Comparison of ENCODE assay signal across 14 cellular contexts in the genomic region with DNA sequence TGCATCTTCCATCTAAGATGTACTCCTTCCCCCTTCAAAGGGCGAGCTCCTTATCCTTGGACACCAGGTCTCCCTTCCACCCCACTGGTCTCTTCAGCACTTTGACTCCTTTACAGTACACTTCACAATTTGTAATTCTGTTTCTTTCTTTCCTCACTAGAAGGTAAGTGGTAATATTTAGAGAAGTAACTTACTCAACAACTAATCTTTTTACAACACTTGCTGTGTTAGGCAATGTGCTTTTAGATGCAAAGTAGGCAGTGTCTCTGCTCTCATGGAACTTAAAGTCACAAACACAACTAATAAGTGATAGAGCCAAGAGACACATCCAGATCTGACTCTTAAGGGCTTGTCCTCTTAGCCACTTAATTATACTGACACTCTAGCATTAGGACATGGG. TPM values are rescaled to one million over a fixed set of nuclear protein-coding genes. Genes with fewer than 3 reads are reported as not detected.
DNase-seq lines count a peak whose midpoint lies in the region; ATAC-seq, FAIRE-seq and TF ChIP-seq lines count a peak whose summit lies in the region.
"Had no signal": no experiment of that assay in that cellular context is flagged by ENCODE, and none has a peak within 500 bp of the region (broad histone marks: within the 10 kb centered on the region; RNA-seq: fewer than 3 reads in every experiment).

No MANE protein-coding gene starts in this region.

- no peaks in the 10 kb centered on the region for H3K36me3 Mint-ChIP-seq in CD14-positive monocyte
- H3K36me3 Mint-ChIP-seq in central memory CD8-positive, alpha-beta T cell (ENCODE audit: insufficient read depth) = peaks cover 10% of the 10 kb centered on the region
- no peaks in the 10 kb centered on the region for H3K36me3 Mint-ChIP-seq in naive thymus-derived CD8-positive, alpha-beta T cell
- H3K36me3 Mint-ChIP-seq: stimulated activated memory B cell treated with anti-CD40 and anti-IgM and Interleukin-4, amounts not matched to agents 10 μg/mL and 1 μg/mL and 100 μg/mL, for 72 hours had no signal

- peaks cover 65% of the 10 kb centered on the region for H3K4me1 Mint-ChIP-seq in CD14-positive monocyte
- peaks cover 40% of the 10 kb centered on the region for H3K4me1 Mint-ChIP-seq in central memory CD8-positive, alpha-beta T cell
- H3K4me1 Mint-ChIP-seq in naive thymus-derived CD8-positive, alpha-beta T cell = peaks cover 34 to 54% (median 51%) of the 10 kb centered on the region in 4 donors

- H3K9me3 Mint-ChIP-seq in CD14-positive monocyte = no peaks in the 10 kb centered on the region
- no peaks in the 10 kb centered on the region for H3K9me3 Mint-ChIP-seq in central memory CD8-positive, alpha-beta T cell
- H3K9me3 Mint-ChIP-seq in naive thymus-derived CD8-positive, alpha-beta T cell = no peaks in the 10 kb centered on the region
- H3K9me3 Mint-ChIP-seq: stimulated activated memory B cell treated with anti-CD40 and anti-IgM and Interleukin-4, amounts not matched to agents 10 μg/mL and 1 μg/mL and 100 μg/mL, for 72 hours had no signal

- no peak for FAIRE-seq in HTR-8/SVneo (lab: Jason Lieb, UNC)
- FAIRE-seq: pancreas had no signal

- no peaks in the 10 kb centered on the region for H3K27me3 Mint-ChIP-seq in CD14-positive monocyte (ENCODE audit: low read depth in 3 of 3)
- no peaks in the 10 kb centered on the region for H3K27me3 Mint-ChIP-seq in central memory CD8-positive, alpha-beta T cell
- no peaks in the 10 kb centered on the region for H3K27me3 Mint-ChIP-seq in naive thymus-derived CD8-positive, alpha-beta T cell
- H3K27me3 Mint-ChIP-seq: stimulated activated memory B cell treated with anti-CD40 and anti-IgM and Interleukin-4, amounts not matched to agents 10 μg/mL and 1 μg/mL and 100 μg/mL, for 72 hours had no signal

- peak overlapping the region; percentile 74 to 97 (median 92) for H3K27ac Mint-ChIP-seq in CD14-positive monocyte
- H3K27ac Mint-ChIP-seq in central memory CD8-positive, alpha-beta T cell (ENCODE audit: low read depth) = peak overlapping the region; percentile 50
- H3K27ac Mint-ChIP-seq in naive thymus-derived CD8-positive, alpha-beta T cell = peak overlapping the region in 4 of 10 donors; percentile 2 to 77 (median 46)
- H3K27ac Mint-ChIP-seq: stimulated activated memory B cell treated with anti-CD40 and anti-IgM and Interleukin-4, amounts not matched to agents 10 μg/mL and 1 μg/mL and 100 μg/mL, for 72 hours had no signal

- DNase-seq in CD14-positive monocyte (ENCODE audit: low spot score) = no peak
- peak; percentile 73 for DNase-seq in MV-4-11 (lab: John Stamatoyannopoulos, UW)
- DNase-seq in central memory CD8-positive, alpha-beta T cell (ENCODE audit: low spot score in 2 of 2) = no peak
- DNase-seq in naive thymus-derived CD8-positive, alpha-beta T cell = no peak
- no peak for DNase-seq in nucleus accumbens (lab: John Stamatoyannopoulos, UW)
- DNase-seq in NCI-H2081 (lab: John Stamatoyannopoulos, UW) = no peak
- DNase-seq in activated CD4-positive, alpha-beta T cell treated with anti-CD3 and anti-CD28 coated beads, Interleukin-2, amount 50 U/mL, for 1 hour = no peak
- no peak for DNase-seq in HTR-8/SVneo (ENCODE audit: insufficient read length, low spot score)
- DNase-seq: activated CD4-positive, alpha-beta T cell treated with anti-CD3 and anti-CD28 coated beads for 48 hours; kidney glomerular epithelial cell; NCI-H446 treated with DMSO at 0.1 percent for 48 hours; pancreas; stimulated activated CD4-positive, alpha-beta T cell treated with anti-CD3 and anti-CD28 coated beads, Interleukin-1b, Interleukin-23, amount 100 ng/mL, for 48 hours had no signal

- no peak for ATAC-seq in central memory CD8-positive, alpha-beta T cell (replicated peaks; ENCODE audit: extremely low read depth, poor library complexity, severe bottlenecking)
- peak in 1 of 2 donors; percentile 29 for ATAC-seq in naive thymus-derived CD8-positive, alpha-beta T cell
- ATAC-seq: stimulated activated memory B cell treated with anti-CD40 and anti-IgM and Interleukin-4, amounts not matched to agents 10 μg/mL and 1 μg/mL and 100 μg/mL, for 72 hours had no signal

- intact Hi-C loops in CD14-positive monocyte (cut with micrococcal nuclease) = loop anchor here in 1 of 2 donors (5.0 kb wide), 1 partner anchor 178 kb away; no protein-coding TSS in a partner anchor

- POLR2A ChIA-PET in naive thymus-derived CD8-positive, alpha-beta T cell (lab: Charles Lee) = no interaction called here

- no peak for TF ChIP-seq CTCF in CD14-positive monocyte (IDR thresholded peaks at IDR 0.05)

- peak overlapping the region; percentile 52 to 79 for H3K4me3 Mint-ChIP-seq in CD14-positive monocyte
- no peak overlapping the region for H3K4me3 Mint-ChIP-seq in central memory CD8-positive, alpha-beta T cell
- peak overlapping the region in 8 of 10 donors; percentile 0 to 56 (median 29) for H3K4me3 Mint-ChIP-seq in naive thymus-derived CD8-positive, alpha-beta T cell
- H3K4me3 Mint-ChIP-seq: stimulated activated memory B cell treated with anti-CD40 and anti-IgM and Interleukin-4, amounts not matched to agents 10 μg/mL and 1 μg/mL and 100 μg/mL, for 72 hours had no signal

RNA-seq across cellular contexts. Expression of a gene that starts 6.4 kb away (rescaled TPM):
- polyA plus RNA-seq in CD14-positive monocyte = 1 to 10 TPM; 4.9 to 5.6 TPM
- 10 to 100 TPM; 22.8 to 25.9 TPM for total RNA-seq in naive thymus-derived CD8-positive, alpha-beta T cell
- 10 to 100 TPM; 10.8 to 16.7 (median 12.0) TPM for polyA plus RNA-seq in naive thymus-derived CD8-positive, alpha-beta T cell
